26 cellular contexts compared by ENCODE assay signal in the genomic region with DNA sequence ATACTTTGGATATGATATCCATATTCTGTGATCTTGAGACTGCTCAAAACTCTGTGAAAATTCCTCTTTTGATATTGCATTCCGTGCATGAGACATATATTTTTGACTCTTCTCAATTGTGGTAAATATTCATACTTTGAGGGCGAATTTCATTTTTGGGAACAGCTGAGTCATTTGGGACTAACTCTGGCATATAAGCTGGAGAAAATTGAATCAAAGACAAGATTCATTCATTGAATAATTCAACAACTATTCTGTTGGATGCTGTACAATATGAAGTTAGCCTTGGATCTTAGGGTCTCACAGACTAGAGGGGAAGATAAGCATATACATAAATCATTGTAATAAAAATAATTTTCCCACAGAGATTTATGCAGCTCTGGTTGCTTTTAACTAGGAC.
"Had no signal": no experiment of that assay in that cellular context is flagged by ENCODE, and none has a peak within 500 bp of the region (broad histone marks: within the 10 kb centered on the region; RNA-seq: fewer than 3 reads in every experiment).

No MANE protein-coding gene starts in this region.

- H3K27me3 ChIP-seq: Peyer's patch, SJSA1 had no signal

- H3K4me3 ChIP-seq: Peyer's patch, SJSA1 had no signal

- H3K36me3 ChIP-seq: Peyer's patch, SJSA1 had no signal

- DNase-seq: activated CD4-positive, alpha-beta T cell treated with anti-CD3 and anti-CD28 coated beads for 1 hour; activated CD4-positive, alpha-beta T cell treated with anti-CD3 and anti-CD28 coated beads, Interleukin-2, amount 10 ng/mL, durations not matched to agents 24 days and 14 days; activated CD4-positive, alpha-beta T cell treated with anti-CD3 and anti-CD28 coated beads, Interleukin-2, amount 50 U/mL, for 48 hours; activated CD8-positive, alpha-beta memory T cell treated with anti-CD3 and anti-CD28 coated beads, Interleukin-2, amount 10 ng/mL, durations not matched to agents 7 days and 5 days; activated effector memory CD4-positive, alpha-beta T cell treated with Interleukin-2 at 50 U/mL for 16 hours; activated naive CD4-positive, alpha-beta T cell; activated naive CD8-positive, alpha-beta T cell treated with anti-CD3 and anti-CD28 coated beads, Interleukin-2, amount 50 U/mL, for 24 hours; activated T-cell treated with anti-CD3 and anti-CD28 coated beads, Interleukin-2, amount 50 U/mL, for 24 hours; central memory CD4-positive, alpha-beta T cell; MM.1S; NCI-H1105 treated with DMSO at 0.1 percent for 48 hours; NCI-H2029; NCI-H2107; NCI-H2171 treated with DMSO at 0.1 percent for 48 hours; NCI-H345; NCI-H510A; NCI-H69; NK-92 treated with Interleukin-12 subunit alpha and Interleukin-12 subunit beta, amount 100 ng/mL, for 24 hours; OCI-M1; Peyer's patch; SHP77; T-helper 17 cell; T-helper 9 cell had no signal

- H3K27ac ChIP-seq: Peyer's patch, SJSA1 had no signal

- H3K9me3 ChIP-seq: Peyer's patch, SJSA1 had no signal

- H3K4me1 ChIP-seq: SJSA1 had no signal

- ATAC-seq: activated CD8-positive, alpha-beta memory T cell treated with anti-CD3 and anti-CD28 coated beads, Interleukin-2, amount 10 ng/mL, durations not matched to agents 7 days and 5 days; activated naive CD4-positive, alpha-beta T cell treated with anti-CD3 and anti-CD28 coated beads, Interleukin-2, amount 50 U/mL, for 72 hours; activated naive CD8-positive, alpha-beta T cell treated with anti-CD3 and anti-CD28 coated beads, Interleukin-2, amount 50 U/mL, for 24 hours; T-helper 17 cell; WTC11 had no signal
